Comparison of ENCODE assay signal across 9 cellular contexts in genomic region chr11:75563501-75563977, GRCh38. TPM values are rescaled to one million over a fixed set of nuclear protein-coding genes. Genes with fewer than 3 reads are reported as not detected.
DNase-seq lines count a peak whose midpoint lies in the region; ATAC-seq, FAIRE-seq and TF ChIP-seq lines count a peak whose summit lies in the region.
"Had no signal": no experiment of that assay in that cellular context is flagged by ENCODE, and none has a peak within 500 bp of the region (broad histone marks: within the 10 kb centered on the region; RNA-seq: fewer than 3 reads in every experiment).

No MANE protein-coding gene starts in this region.

- H3K27ac Mint-ChIP-seq in activated CD8-positive, alpha-beta memory T cell treated with anti-CD3 and anti-CD28 coated beads, Interleukin-2, amount 10 ng/mL, durations not matched to agents 7 days and 5 days, result peak overlapping the region; percentile 87

- H3K27ac ChIP-seq in K562 (ENCODE audit: extremely low read depth, low read depth, low read length) (peak overlapping the region; percentile 77), thymus (ENCODE audit: low read depth) (peak overlapping the region; percentile 50)

- TF ChIP-seq EP300 in K562 (IDR thresholded peaks at IDR 0.05; ENCODE audit: low read length), result no peak

- no TSS peak for BruUV-seq in K562 (replicated peaks; lab: Mats Ljungman, UMichigan)

- 27% methylated on average over 5 of the region's 5 CpGs for WGBS in K562 (ENCODE audit: insufficient coverage, low coverage, missing lambda C conversion rate)
- 17% methylated on average over 5 of the region's 5 CpGs for WGBS in lower leg skin, 2 donors
- WGBS in thymus, result 75% methylated on average over 5 of the region's 5 CpGs

- DNase-seq in activated CD8-positive, alpha-beta memory T cell treated with anti-CD3 and anti-CD28 coated beads, Interleukin-2, amount 10 ng/mL, durations not matched to agents 7 days and 5 days, result no peak
- no peak for DNase-seq in activated CD8-positive, alpha-beta memory T cell treated with anti-CD3 and anti-CD28 coated beads, Interleukin-2, amount 50 U/mL, for 4 hours
- DNase-seq in K562 (ENCODE audit: extremely low read depth in 1 of 4, low spot score in 3 of 4) (no peak), lower leg skin (ENCODE audit: low spot score in 2 of 2) (no peak), NCI-H446 (lab: John Stamatoyannopoulos, UW) (no peak), NCI-H526 (lab: John Stamatoyannopoulos, UW) (no peak)

- H3K4me3 ChIP-seq in K562 (peak overlapping the region; percentile 64), lower leg skin (ENCODE audit: low read depth, poor library complexity, severe bottlenecking) (peak overlapping the region; percentile 90), thymus (ENCODE audit: low read length) (no peak overlapping the region)

- CTCF ChIA-PET in activated CD8-positive, alpha-beta memory T cell treated with anti-CD3 and anti-CD28 coated beads, Interleukin-2, amount 10 ng/mL, durations not matched to agents 7 days and 5 days (lab: Charles Lee), result interaction anchor here (0.8 to 1.4 kb wide), 2 partner anchors 14 to 28 kb away, joined by 3 to 6 read pairs; no protein-coding TSS in a partner anchor
- CTCF ChIA-PET in K562 (lab: Yijun Ruan, JAX; ENCODE audit: low intra/inter-chr PET ratio), result interaction anchor here (0.7 to 1.2 kb wide), 2 partner anchors 151 to 175 kb away, joined by 3 read pairs; no protein-coding TSS in a partner anchor

- peaks cover 45 to 60% of the 10 kb centered on the region in 2 experiments for H3K4me1 ChIP-seq in K562 (replicated peaks in 1 of 2; ENCODE audit: control insufficient read depth in 2 of 2, insufficient read depth in 2 of 2, low read length in 2 of 2)
- peaks cover 5% of the 10 kb centered on the region for H3K4me1 ChIP-seq in thymus (ENCODE audit: control insufficient read depth, insufficient read depth, low read length)

- no peak for TF ChIP-seq POLR2A in K562 (conservative IDR thresholded peaks at IDR 0.05)
- TF ChIP-seq POLR2A in lower leg skin (IDR thresholded peaks at IDR 0.05), result no peak

- intact Hi-C loops in K562 (cut with micrococcal nuclease) (no loop called here), lower leg skin (cut with DNase I; ENCODE audit: low total_unique reads) (no loop called here)

- H3K36me3 Mint-ChIP-seq in activated CD8-positive, alpha-beta memory T cell treated with anti-CD3 and anti-CD28 coated beads, Interleukin-2, amount 10 ng/mL, durations not matched to agents 7 days and 5 days, result no peaks in the 10 kb centered on the region

- H3K4me3 Mint-ChIP-seq in activated CD8-positive, alpha-beta memory T cell treated with anti-CD3 and anti-CD28 coated beads, Interleukin-2, amount 10 ng/mL, durations not matched to agents 7 days and 5 days, result peak overlapping the region; percentile 82

- FAIRE-seq in K562 (lab: Jason Lieb, UNC), result no peak
- FAIRE-seq: TTC549 had no signal

- no peak for TF ChIP-seq RAD21 in K562 (CRISPR knock-in tag; conservative IDR thresholded peaks at IDR 0.05 in 1 of 2, IDR thresholded peaks at IDR 0.05 in 1 of 2)

- peaks cover 46% of the 10 kb centered on the region for H3K36me3 ChIP-seq in K562 (ENCODE audit: control insufficient read depth, insufficient read depth, low read length)
- no peaks in the 10 kb centered on the region for H3K36me3 ChIP-seq in thymus (ENCODE audit: control insufficient read depth, insufficient read depth)

- H3K79me2 ChIP-seq in K562 (ENCODE audit: control insufficient read depth, insufficient read depth, low read length), result peaks cover 43% of the 10 kb centered on the region

- H3K9me3 ChIP-seq in K562 (replicated peaks; ENCODE audit: control insufficient read depth, insufficient read depth, low read depth, low read length) (no peaks in the 10 kb centered on the region), thymus (ENCODE audit: control insufficient read depth) (no peaks in the 10 kb centered on the region)

- H3K9me1 ChIP-seq in K562 (ENCODE audit: control insufficient read depth, insufficient read depth, low read length), result peaks cover 4% of the 10 kb centered on the region

- no peak for ATAC-seq in activated CD8-positive, alpha-beta memory T cell treated with anti-CD3 and anti-CD28 coated beads, Interleukin-2, amount 10 ng/mL, durations not matched to agents 7 days and 5 days
- no peak for ATAC-seq in K562
- ATAC-seq in activated CD4-positive, CD25-positive, alpha-beta regulatory T cell treated with anti-CD3 and anti-CD28 coated beads, Interleukin-2, amount 50 U/mL, for 24 hours, result no peak

- H3K4me2 ChIP-seq in K562 (ENCODE audit: insufficient read depth, low read length), result peak overlapping the region; percentile 88

- TF ChIP-seq CTCF in K562 (IDR thresholded peaks at IDR 0.05 in 2 of 3, conservative IDR thresholded peaks at IDR 0.05 in 1 of 3; ENCODE audit: insufficient read depth in 2 of 3, low read depth in 1 of 3, low read length in 3 of 3), result no peak
- TF ChIP-seq CTCF in lower leg skin (IDR thresholded peaks at IDR 0.05), result no peak

- no peaks in the 10 kb centered on the region for H3K27me3 Mint-ChIP-seq in activated CD8-positive, alpha-beta memory T cell treated with anti-CD3 and anti-CD28 coated beads, Interleukin-2, amount 10 ng/mL, durations not matched to agents 7 days and 5 days

- H3K9me3 Mint-ChIP-seq in activated CD8-positive, alpha-beta memory T cell treated with anti-CD3 and anti-CD28 coated beads, Interleukin-2, amount 10 ng/mL, durations not matched to agents 7 days and 5 days (ENCODE audit: low read depth), result no peaks in the 10 kb centered on the region

- H3K27me3 ChIP-seq in K562 (ENCODE audit: control insufficient read depth in 2 of 2, insufficient read depth in 2 of 2, low read length in 2 of 2), result no peaks in the 10 kb centered on the region
- no peaks in the 10 kb centered on the region for H3K27me3 ChIP-seq in thymus (ENCODE audit: control insufficient read depth, insufficient read depth)

- POLR2A ChIA-PET in K562 (lab: Yijun Ruan, JAX), result interaction anchor here (0.7 to 10.5 kb wide), 8 partner anchors 8 to 614 kb away, joined by 3 to 115 read pairs (median 4); partner anchors contain the start of genes SPCS2 and XRRA1

- in situ Hi-C loops in K562 (cut with MboI), result no loop called here

- peak overlapping the region; percentile 78 to 94 for H3K9ac ChIP-seq in K562 (ENCODE audit: insufficient read depth in 1 of 2, low read depth in 2 of 2, low read length in 2 of 2)

- no peaks in the 10 kb centered on the region for H4K20me1 ChIP-seq in K562 (replicated peaks; ENCODE audit: control insufficient read depth, insufficient read depth, low read length)

- H2AFZ ChIP-seq in K562 (ENCODE audit: low read depth, low read length), result peak overlapping the region; percentile 86; the same call in 1 of the 2 replicates

- H3K4me1 Mint-ChIP-seq in activated CD8-positive, alpha-beta memory T cell treated with anti-CD3 and anti-CD28 coated beads, Interleukin-2, amount 10 ng/mL, durations not matched to agents 7 days and 5 days, result peaks cover 39% of the 10 kb centered on the region

TF ChIP-seq in K562, 482 proteins besides CTCF, POLR2A, EP300 and RAD21 (continues in another document):
- TF ChIP-seq YBX1 (IDR thresholded peaks at IDR 0.05) (no peak), HNRNPK (IDR thresholded peaks at IDR 0.05; ENCODE audit: low read depth, low read length, poor library complexity, severe bottlenecking) (no peak)

RNA-seq across cellular contexts. Expression of gene SERPINH1, which starts 1.5 kb away (rescaled TPM):
- total RNA-seq in activated CD8-positive, alpha-beta memory T cell treated with anti-CD3 and anti-CD28 coated beads, Interleukin-2, amount 10 ng/mL, durations not matched to agents 7 days and 5 days, result 10 to 100 TPM in 1 of 2 experiments, 1 to 10 TPM in 1; 8.1 to 10.6 TPM
- 53.1 and 136 TPM in 2 replicates for total RNA-seq in K562 (2011; cell fraction: chromatin; rRNA removed; ENCODE audit: low replicate concordance)
- 186 and 237 TPM in 2 replicates for total RNA-seq in K562 (2011; cell fraction: nucleolus; rRNA removed)
- 128 and 144 TPM in 2 replicates for total RNA-seq in K562 (2011; cell fraction: nucleoplasm; rRNA removed)
- total RNA-seq in K562 (2014; rRNA removed) (67.9 and 85.8 TPM in 2 replicates), K562 (2014; rRNA removed; fragmentation: Illumina TruSeq; extraction: Trizol) (30.3 and 44.1 TPM in 2 replicates), K562 (2015; rRNA removed; fragmentation: Illumina TruSeq; extraction: Trizol) (78.5 and 87.1 TPM in 2 replicates), K562 (2021) (106 and 115 TPM in 2 replicates), lower leg skin (100 to 1,000 TPM in 2 of 4 donors, 10 to 100 TPM in 2; 73.3 to 116 (median 94.3) TPM)
- polyA plus RNA-seq in K562 (2011; rRNA removed) (45.5 and 123 TPM in 2 replicates), K562 (2014; fragmentation: Illumina TruSeq; extraction: Trizol) (95.0 and 102 TPM in 2 replicates), K562 (2014; fragmentation: Nextera tagmentation; extraction: Ambion mirVana) (1 to 10 TPM; 2.8 to 6.8 TPM), K562 (2014; rRNA removed) (67.8 and 77.9 TPM in 2 replicates), thymus (41.0 TPM)
- 84.3 and 156 TPM in 2 replicates for polyA plus RNA-seq in K562 (2011; cell fraction: cytosol; rRNA removed)
- 79.5 and 81.7 TPM in 2 replicates for polyA plus RNA-seq in K562 (2011; cell fraction: nucleus; rRNA removed)
- 148 and 286 TPM in 2 replicates for polyA plus RNA-seq in K562 (2012)
- 24.5 and 38.2 TPM in 2 replicates for polyA minus RNA-seq in K562 (2011; rRNA and poly(A)+ RNA removed)
- polyA minus RNA-seq in K562 (2011; cell fraction: cytosol; rRNA and poly(A)+ RNA removed), result 53.3 and 105 TPM in 2 replicates
- polyA minus RNA-seq in K562 (2011; cell fraction: nucleus; rRNA and poly(A)+ RNA removed), result 27.3 and 51.1 TPM in 2 replicates

RNA-seq across cellular contexts. Expression of gene GDPD5, which starts 37.8 kb away (rescaled TPM):
- 10 to 100 TPM; 11.3 to 33.9 TPM for total RNA-seq in activated CD8-positive, alpha-beta memory T cell treated with anti-CD3 and anti-CD28 coated beads, Interleukin-2, amount 10 ng/mL, durations not matched to agents 7 days and 5 days
- 57.8 and 141 TPM in 2 replicates for total RNA-seq in K562 (2011; cell fraction: chromatin; rRNA removed; ENCODE audit: low replicate concordance)
- total RNA-seq in K562 (2011; cell fraction: nucleolus; rRNA removed), result 58.7 and 66.9 TPM in 2 replicates
- total RNA-seq in K562 (2011; cell fraction: nucleoplasm; rRNA removed), result 57.6 and 71.8 TPM in 2 replicates
- total RNA-seq in K562 (2014; rRNA removed), result 9.8 and 14.2 TPM in 2 replicates
- total RNA-seq in K562 (2014; rRNA removed; fragmentation: Illumina TruSeq; extraction: Trizol), result 2.8 and 2.9 TPM in 2 replicates
- 6.1 and 6.5 TPM in 2 replicates for total RNA-seq in K562 (2015; rRNA removed; fragmentation: Illumina TruSeq; extraction: Trizol)
- 19.0 and 27.3 TPM in 2 replicates for total RNA-seq in K562 (2021)
- 8.0 and 11.8 TPM in 2 replicates for polyA plus RNA-seq in K562 (2011; rRNA removed)
- 7.2 and 13.1 TPM in 2 replicates for polyA plus RNA-seq in K562 (2011; cell fraction: cytosol; rRNA removed)
- 47.6 and 80.4 TPM in 2 replicates for polyA plus RNA-seq in K562 (2011; cell fraction: nucleus; rRNA removed)
- polyA plus RNA-seq in K562 (2012), result 11.7 and 25.1 TPM in 2 replicates
- 8.7 and 11.9 TPM in 2 replicates for polyA plus RNA-seq in K562 (2014; fragmentation: Illumina TruSeq; extraction: Trizol)
- polyA plus RNA-seq in K562 (2014; fragmentation: Nextera tagmentation; extraction: Ambion mirVana), result under 1 TPM; 0.32 to 0.41 TPM
- polyA plus RNA-seq in K562 (2014; rRNA removed), result 17.0 and 20.4 TPM in 2 replicates
- polyA minus RNA-seq in K562 (2011; rRNA and poly(A)+ RNA removed), result 4.6 and 5.0 TPM in 2 replicates
- 7.2 and 15.1 TPM in 2 replicates for polyA minus RNA-seq in K562 (2011; cell fraction: cytosol; rRNA and poly(A)+ RNA removed)
- polyA minus RNA-seq in K562 (2011; cell fraction: nucleus; rRNA and poly(A)+ RNA removed), result 18.5 and 19.8 TPM in 2 replicates
- 1 to 10 TPM; 3.9 to 8.5 (median 5.2) TPM for total RNA-seq in lower leg skin
- 25.3 TPM for polyA plus RNA-seq in thymus
